2 cellular contexts compared by ENCODE assay signal in the genomic region with DNA sequence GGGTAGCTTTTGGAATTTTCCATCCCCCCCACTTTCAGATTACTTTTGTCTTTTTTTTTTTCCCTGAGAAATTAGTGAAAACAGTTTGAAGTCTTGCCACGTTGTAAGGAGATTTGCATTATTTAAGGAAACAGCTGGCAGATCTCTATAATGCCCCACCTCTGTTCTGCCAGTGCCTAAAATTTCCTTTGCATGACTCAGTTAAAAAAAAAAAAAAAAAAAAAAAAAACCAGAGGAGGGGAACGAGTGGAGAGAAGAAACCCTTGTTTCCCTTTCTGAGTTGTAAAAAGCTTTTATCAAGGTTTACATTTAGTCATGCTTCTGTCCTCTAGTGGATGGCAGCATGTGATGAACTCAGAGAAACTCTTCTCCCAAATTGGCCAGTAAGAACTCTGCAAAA.
TF ChIP-seq lines count a peak whose summit lies in the region.

No MANE protein-coding gene starts in this region.

TF ChIP-seq in A549, 52 proteins besides CTCF, POLR2A, EP300 and RAD21:
- TF ChIP-seq HDAC2 (IDR thresholded peaks at IDR 0.05) = no peak
- TF ChIP-seq, protein P1, sequence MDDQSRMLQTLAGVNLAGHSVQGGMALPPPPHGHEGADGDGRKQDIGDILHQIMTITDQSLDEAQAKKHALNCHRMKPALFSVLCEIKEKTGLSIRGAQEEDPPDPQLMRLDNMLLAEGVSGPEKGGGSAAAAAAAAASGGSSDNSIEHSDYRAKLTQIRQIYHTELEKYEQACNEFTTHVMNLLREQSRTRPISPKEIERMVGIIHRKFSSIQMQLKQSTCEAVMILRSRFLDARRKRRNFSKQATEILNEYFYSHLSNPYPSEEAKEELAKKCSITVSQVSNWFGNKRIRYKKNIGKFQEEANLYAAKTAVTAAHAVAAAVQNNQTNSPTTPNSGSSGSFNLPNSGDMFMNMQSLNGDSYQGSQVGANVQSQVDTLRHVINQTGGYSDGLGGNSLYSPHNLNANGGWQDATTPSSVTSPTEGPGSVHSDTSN (IDR thresholded peaks at IDR 0.05) = no peak
- TF ChIP-seq BHLHE40 (IDR thresholded peaks at IDR 0.05; ENCODE audit: low read depth, low read length) = no peak

TF ChIP-seq in HepG2, 621 proteins besides CTCF, POLR2A, EP300 and RAD21:
- TF ChIP-seq, protein P2, sequence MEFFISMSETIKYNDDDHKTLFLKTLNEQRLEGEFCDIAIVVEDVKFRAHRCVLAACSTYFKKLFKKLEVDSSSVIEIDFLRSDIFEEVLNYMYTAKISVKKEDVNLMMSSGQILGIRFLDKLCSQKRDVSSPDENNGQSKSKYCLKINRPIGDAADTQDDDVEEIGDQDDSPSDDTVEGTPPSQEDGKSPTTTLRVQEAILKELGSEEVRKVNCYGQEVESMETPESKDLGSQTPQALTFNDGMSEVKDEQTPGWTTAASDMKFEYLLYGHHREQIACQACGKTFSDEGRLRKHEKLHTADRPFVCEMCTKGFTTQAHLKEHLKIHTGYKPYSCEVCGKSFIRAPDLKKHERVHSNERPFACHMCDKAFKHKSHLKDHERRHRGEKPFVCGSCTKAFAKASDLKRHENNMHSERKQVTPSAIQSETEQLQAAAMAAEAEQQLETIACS (CRISPR knock-in tag; IDR thresholded peaks at IDR 0.05) = no peak
- TF ChIP-seq ZNF552 (CRISPR knock-in tag; IDR thresholded peaks at IDR 0.05; ENCODE audit: borderline replicate concordance) = no peak
- TF ChIP-seq ZNF3 (CRISPR knock-in tag; IDR thresholded peaks at IDR 0.05) = no peak
- no peak for TF ChIP-seq YEATS4 (CRISPR knock-in tag; IDR thresholded peaks at IDR 0.05; ENCODE audit: borderline replicate concordance)
- no peak for TF ChIP-seq ZNF564 (CRISPR knock-in tag; IDR thresholded peaks at IDR 0.05)
- TF ChIP-seq RFXAP (CRISPR knock-in tag; IDR thresholded peaks at IDR 0.05; ENCODE audit: borderline replicate concordance) = no peak
- no peak for TF ChIP-seq ZNF10 (CRISPR knock-in tag; IDR thresholded peaks at IDR 0.05; ENCODE audit: borderline replicate concordance, low read depth)
- TF ChIP-seq, protein P3, sequence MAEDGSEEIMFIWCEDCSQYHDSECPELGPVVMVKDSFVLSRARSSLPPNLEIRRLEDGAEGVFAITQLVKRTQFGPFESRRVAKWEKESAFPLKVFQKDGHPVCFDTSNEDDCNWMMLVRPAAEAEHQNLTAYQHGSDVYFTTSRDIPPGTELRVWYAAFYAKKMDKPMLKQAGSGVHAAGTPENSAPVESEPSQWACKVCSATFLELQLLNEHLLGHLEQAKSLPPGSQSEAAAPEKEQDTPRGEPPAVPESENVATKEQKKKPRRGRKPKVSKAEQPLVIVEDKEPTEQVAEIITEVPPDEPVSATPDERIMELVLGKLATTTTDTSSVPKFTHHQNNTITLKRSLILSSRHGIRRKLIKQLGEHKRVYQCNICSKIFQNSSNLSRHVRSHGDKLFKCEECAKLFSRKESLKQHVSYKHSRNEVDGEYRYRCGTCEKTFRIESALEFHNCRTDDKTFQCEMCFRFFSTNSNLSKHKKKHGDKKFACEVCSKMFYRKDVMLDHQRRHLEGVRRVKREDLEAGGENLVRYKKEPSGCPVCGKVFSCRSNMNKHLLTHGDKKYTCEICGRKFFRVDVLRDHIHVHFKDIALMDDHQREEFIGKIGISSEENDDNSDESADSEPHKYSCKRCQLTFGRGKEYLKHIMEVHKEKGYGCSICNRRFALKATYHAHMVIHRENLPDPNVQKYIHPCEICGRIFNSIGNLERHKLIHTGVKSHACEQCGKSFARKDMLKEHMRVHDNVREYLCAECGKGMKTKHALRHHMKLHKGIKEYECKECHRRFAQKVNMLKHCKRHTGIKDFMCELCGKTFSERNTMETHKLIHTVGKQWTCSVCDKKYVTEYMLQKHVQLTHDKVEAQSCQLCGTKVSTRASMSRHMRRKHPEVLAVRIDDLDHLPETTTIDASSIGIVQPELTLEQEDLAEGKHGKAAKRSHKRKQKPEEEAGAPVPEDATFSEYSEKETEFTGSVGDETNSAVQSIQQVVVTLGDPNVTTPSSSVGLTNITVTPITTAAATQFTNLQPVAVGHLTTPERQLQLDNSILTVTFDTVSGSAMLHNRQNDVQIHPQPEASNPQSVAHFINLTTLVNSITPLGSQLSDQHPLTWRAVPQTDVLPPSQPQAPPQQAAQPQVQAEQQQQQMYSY (CRISPR knock-in tag; IDR thresholded peaks at IDR 0.05) = no peak
- TF ChIP-seq ATAD3A (CRISPR knock-in tag; IDR thresholded peaks at IDR 0.05) = no peak
- TF ChIP-seq ZSCAN25 (CRISPR knock-in tag; IDR thresholded peaks at IDR 0.05) = no peak
- TF ChIP-seq JUND (CRISPR knock-in tag; IDR thresholded peaks at IDR 0.05) = no peak
- TF ChIP-seq, protein P4, sequence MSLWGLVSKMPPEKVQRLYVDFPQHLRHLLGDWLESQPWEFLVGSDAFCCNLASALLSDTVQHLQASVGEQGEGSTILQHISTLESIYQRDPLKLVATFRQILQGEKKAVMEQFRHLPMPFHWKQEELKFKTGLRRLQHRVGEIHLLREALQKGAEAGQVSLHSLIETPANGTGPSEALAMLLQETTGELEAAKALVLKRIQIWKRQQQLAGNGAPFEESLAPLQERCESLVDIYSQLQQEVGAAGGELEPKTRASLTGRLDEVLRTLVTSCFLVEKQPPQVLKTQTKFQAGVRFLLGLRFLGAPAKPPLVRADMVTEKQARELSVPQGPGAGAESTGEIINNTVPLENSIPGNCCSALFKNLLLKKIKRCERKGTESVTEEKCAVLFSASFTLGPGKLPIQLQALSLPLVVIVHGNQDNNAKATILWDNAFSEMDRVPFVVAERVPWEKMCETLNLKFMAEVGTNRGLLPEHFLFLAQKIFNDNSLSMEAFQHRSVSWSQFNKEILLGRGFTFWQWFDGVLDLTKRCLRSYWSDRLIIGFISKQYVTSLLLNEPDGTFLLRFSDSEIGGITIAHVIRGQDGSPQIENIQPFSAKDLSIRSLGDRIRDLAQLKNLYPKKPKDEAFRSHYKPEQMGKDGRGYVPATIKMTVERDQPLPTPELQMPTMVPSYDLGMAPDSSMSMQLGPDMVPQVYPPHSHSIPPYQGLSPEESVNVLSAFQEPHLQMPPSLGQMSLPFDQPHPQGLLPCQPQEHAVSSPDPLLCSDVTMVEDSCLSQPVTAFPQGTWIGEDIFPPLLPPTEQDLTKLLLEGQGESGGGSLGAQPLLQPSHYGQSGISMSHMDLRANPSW (CRISPR knock-in tag; IDR thresholded peaks at IDR 0.05; ENCODE audit: borderline replicate concordance) = no peak
- no peak for TF ChIP-seq TP53 (CRISPR knock-in tag; conservative IDR thresholded peaks at IDR 0.05)
- TF ChIP-seq NFKB2 (CRISPR knock-in tag; IDR thresholded peaks at IDR 0.05; ENCODE audit: borderline replicate concordance) = no peak
- TF ChIP-seq PRMT3 (CRISPR knock-in tag; IDR thresholded peaks at IDR 0.05; ENCODE audit: borderline replicate concordance, low read depth) = no peak
- TF ChIP-seq, protein P5, sequence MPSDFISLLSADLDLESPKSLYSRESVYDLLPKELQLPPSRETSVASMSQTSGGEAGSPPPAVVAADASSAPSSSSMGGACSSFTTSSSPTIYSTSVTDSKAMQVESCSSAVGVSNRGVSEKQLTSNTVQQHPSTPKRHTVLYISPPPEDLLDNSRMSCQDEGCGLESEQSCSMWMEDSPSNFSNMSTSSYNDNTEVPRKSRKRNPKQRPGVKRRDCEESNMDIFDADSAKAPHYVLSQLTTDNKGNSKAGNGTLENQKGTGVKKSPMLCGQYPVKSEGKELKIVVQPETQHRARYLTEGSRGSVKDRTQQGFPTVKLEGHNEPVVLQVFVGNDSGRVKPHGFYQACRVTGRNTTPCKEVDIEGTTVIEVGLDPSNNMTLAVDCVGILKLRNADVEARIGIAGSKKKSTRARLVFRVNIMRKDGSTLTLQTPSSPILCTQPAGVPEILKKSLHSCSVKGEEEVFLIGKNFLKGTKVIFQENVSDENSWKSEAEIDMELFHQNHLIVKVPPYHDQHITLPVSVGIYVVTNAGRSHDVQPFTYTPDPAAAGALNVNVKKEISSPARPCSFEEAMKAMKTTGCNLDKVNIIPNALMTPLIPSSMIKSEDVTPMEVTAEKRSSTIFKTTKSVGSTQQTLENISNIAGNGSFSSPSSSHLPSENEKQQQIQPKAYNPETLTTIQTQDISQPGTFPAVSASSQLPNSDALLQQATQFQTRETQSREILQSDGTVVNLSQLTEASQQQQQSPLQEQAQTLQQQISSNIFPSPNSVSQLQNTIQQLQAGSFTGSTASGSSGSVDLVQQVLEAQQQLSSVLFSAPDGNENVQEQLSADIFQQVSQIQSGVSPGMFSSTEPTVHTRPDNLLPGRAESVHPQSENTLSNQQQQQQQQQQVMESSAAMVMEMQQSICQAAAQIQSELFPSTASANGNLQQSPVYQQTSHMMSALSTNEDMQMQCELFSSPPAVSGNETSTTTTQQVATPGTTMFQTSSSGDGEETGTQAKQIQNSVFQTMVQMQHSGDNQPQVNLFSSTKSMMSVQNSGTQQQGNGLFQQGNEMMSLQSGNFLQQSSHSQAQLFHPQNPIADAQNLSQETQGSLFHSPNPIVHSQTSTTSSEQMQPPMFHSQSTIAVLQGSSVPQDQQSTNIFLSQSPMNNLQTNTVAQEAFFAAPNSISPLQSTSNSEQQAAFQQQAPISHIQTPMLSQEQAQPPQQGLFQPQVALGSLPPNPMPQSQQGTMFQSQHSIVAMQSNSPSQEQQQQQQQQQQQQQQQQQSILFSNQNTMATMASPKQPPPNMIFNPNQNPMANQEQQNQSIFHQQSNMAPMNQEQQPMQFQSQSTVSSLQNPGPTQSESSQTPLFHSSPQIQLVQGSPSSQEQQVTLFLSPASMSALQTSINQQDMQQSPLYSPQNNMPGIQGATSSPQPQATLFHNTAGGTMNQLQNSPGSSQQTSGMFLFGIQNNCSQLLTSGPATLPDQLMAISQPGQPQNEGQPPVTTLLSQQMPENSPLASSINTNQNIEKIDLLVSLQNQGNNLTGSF (CRISPR knock-in tag; IDR thresholded peaks at IDR 0.05) = no peak
